ENCODE assay signal across 8 cellular contexts in genomic region chr2:148875387-148876051, GRCh38. TPM values are rescaled to one million over a fixed set of nuclear protein-coding genes. Genes with fewer than 3 reads are reported as not detected.
DNase-seq lines count a peak whose midpoint lies in the region; ATAC-seq and TF ChIP-seq lines count a peak whose summit lies in the region.

No MANE protein-coding gene starts in this region.

- peaks cover 54% of the 10 kb centered on the region for H3K27me3 ChIP-seq in lower lobe of right lung (ENCODE audit: low read depth)

- no peak for TF ChIP-seq CTCF in lower lobe of right lung (IDR thresholded peaks at IDR 0.05)

- peak overlapping the region; percentile 43 for H3K4me3 ChIP-seq in GM08714 (ENCODE audit: low read length)
- peak overlapping the region; percentile 53 for H3K4me3 ChIP-seq in lower lobe of right lung
- peak overlapping the region; percentile 54 for H3K4me3 ChIP-seq in urinary bladder (ENCODE audit: low read depth, low read length)

- H3K36me3 Mint-ChIP-seq in activated naive CD4-positive, alpha-beta T cell treated with anti-CD3 and anti-CD28 coated beads, Interleukin-2, amount 50 U/mL, for 72 hours: peaks cover 0 to 2% of the 10 kb centered on the region in 2 donors

- no peak overlapping the region for H3K27ac Mint-ChIP-seq in activated naive CD4-positive, alpha-beta T cell treated with anti-CD3 and anti-CD28 coated beads, Interleukin-2, amount 50 U/mL, for 72 hours

- ATAC-seq in GM19463 (IDR thresholded peaks at IDR 0.05; ENCODE audit: unreplicated experiment) (peak; percentile 27), HG03439 (IDR thresholded peaks at IDR 0.05; ENCODE audit: unreplicated experiment) (peak; percentile 54), lower lobe of right lung (peak; percentile 23 to 43)
- peak; percentile 33 to 43 for ATAC-seq in activated naive CD4-positive, alpha-beta T cell treated with anti-CD3 and anti-CD28 coated beads, Interleukin-2, amount 50 U/mL, for 72 hours

- H3K27ac ChIP-seq in lower lobe of right lung: no peak overlapping the region
- no peak overlapping the region for H3K27ac ChIP-seq in urinary bladder (ENCODE audit: low read depth)

- peaks cover 3% of the 10 kb centered on the region for H3K9me3 ChIP-seq in lower lobe of right lung

- H3K9me3 Mint-ChIP-seq in activated naive CD4-positive, alpha-beta T cell treated with anti-CD3 and anti-CD28 coated beads, Interleukin-2, amount 50 U/mL, for 72 hours: no peaks in the 10 kb centered on the region

- H3K36me3 ChIP-seq in lower lobe of right lung (no peaks in the 10 kb centered on the region), urinary bladder (ENCODE audit: insufficient read depth) (no peaks in the 10 kb centered on the region)

- intact Hi-C loops in lower lobe of right lung (cut with DNase I): no loop called here

- 2% methylated on average over 74 of the region's 74 CpGs for WGBS in urinary bladder

- DNase-seq in activated naive CD4-positive, alpha-beta T cell treated with anti-CD3 and anti-CD28 coated beads, Interleukin-2, amount 50 U/mL, for 72 hours (ENCODE audit: low spot score in 2 of 2): peak in 1 of 2 donors; percentile 24
- no peak for DNase-seq in lower lobe of right lung
- DNase-seq in midbrain (lab: John Stamatoyannopoulos, UW): no peak
- DNase-seq in UCSD-AML1 (lab: John Stamatoyannopoulos, UW; ENCODE audit: unreplicated experiment): no peak

- H3K4me1 ChIP-seq in lower lobe of right lung: peaks cover 24% of the 10 kb centered on the region
- peaks cover 2% of the 10 kb centered on the region for H3K4me1 ChIP-seq in urinary bladder (ENCODE audit: insufficient read depth)

RNA-seq across cellular contexts. Expression of gene KIF5C, which starts 0.5 kb away (rescaled TPM):
- 10 to 100 TPM; 16.4 to 26.8 TPM for total RNA-seq in activated naive CD4-positive, alpha-beta T cell treated with anti-CD3 and anti-CD28 coated beads, Interleukin-2, amount 50 U/mL, for 72 hours
- total RNA-seq in lower lobe of right lung: 0.47 TPM
- total RNA-seq in urinary bladder: 10.8 TPM
- polyA plus RNA-seq in urinary bladder: 2.8 TPM
